In the genomic region with DNA sequence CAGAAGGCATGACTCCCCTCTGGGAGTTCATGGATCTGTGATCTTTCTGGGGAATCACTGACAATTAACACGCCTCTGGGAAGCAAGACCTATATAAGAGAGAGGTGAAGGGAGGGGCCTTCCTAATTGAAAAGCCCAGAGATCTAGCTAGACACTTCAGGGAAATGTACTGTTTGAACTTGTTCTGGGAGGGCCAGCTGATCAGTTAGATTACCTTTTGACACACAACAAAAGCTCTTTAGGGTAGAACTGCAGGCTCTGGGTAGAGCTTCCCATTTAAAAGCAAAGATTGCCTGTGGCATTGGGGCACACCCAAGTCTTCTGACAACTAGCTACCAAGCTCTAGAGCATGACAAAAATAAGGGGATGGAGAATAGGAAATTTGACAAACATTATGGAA, we compare ENCODE assay signal across 26 cellular contexts. TPM values are rescaled to one million over a fixed set of nuclear protein-coding genes. Genes with fewer than 3 reads are reported as not detected.
"Had no signal": no experiment of that assay in that cellular context is flagged by ENCODE, and none has a peak within 500 bp of the region (broad histone marks: within the 10 kb centered on the region; RNA-seq: fewer than 3 reads in every experiment).

No MANE protein-coding gene starts in this region.

- H3K9me3 ChIP-seq: ascending aorta, body of pancreas had no signal

- DNase-seq: activated B cell treated with CpG ODN at 0.5 μM for 24 hours; activated CD4-positive, alpha-beta T cell treated with anti-CD3 and anti-CD28 coated beads for 1 hour; activated CD4-positive, alpha-beta T cell treated with anti-CD3 and anti-CD28 coated beads, Interleukin-2, amount 10 ng/mL, durations not matched to agents 24 days and 14 days; activated CD4-positive, alpha-beta T cell treated with anti-CD3 and anti-CD28 coated beads, Interleukin-2, amount 50 U/mL, for 48 hours; activated CD8-positive, alpha-beta memory T cell treated with anti-CD3 and anti-CD28 coated beads, Interleukin-2, amount 10 ng/mL, durations not matched to agents 7 days and 5 days; activated effector memory CD4-positive, alpha-beta T cell treated with Interleukin-2 at 50 U/mL for 16 hours; activated naive CD4-positive, alpha-beta T cell; activated T-cell treated with anti-CD3 and anti-CD28 coated beads, Interleukin-2, amount 50 U/mL, for 24 hours; body of pancreas; Kasumi-1; KBM-7; NCI-H1048; NCI-H1436 treated with DMSO at 0.1 percent for 48 hours; NCI-H187; NCI-H2081; NCI-H2171; NCI-H2227 treated with DMSO at 0.1 percent for 48 hours; NCI-H526 treated with DMSO at 0.1 percent for 48 hours; NCI-H82; SIG-M5; T-cell; T-helper 2 cell; T1000 had no signal

- H3K4me3 ChIP-seq: ascending aorta, body of pancreas, SK-N-MC had no signal

- H3K27me3 ChIP-seq: ascending aorta, body of pancreas had no signal

- H3K27ac ChIP-seq: ascending aorta, body of pancreas, SK-N-MC had no signal

- H3K36me3 ChIP-seq: ascending aorta had no signal

RNA-seq across cellular contexts. Expression of a gene that starts 26.3 kb away (rescaled TPM):
- total RNA-seq: OCI-LY7 had no signal
